ENCODE assay signal across 18 cellular contexts in genomic region chr16:57112403-57113041, GRCh38. TPM values are rescaled to one million over a fixed set of nuclear protein-coding genes. Genes with fewer than 3 reads are reported as not detected.
DNase-seq lines count a peak whose midpoint lies in the region; ATAC-seq and TF ChIP-seq lines count a peak whose summit lies in the region.
"Had no signal": no experiment of that assay in that cellular context is flagged by ENCODE, and none has a peak within 500 bp of the region (broad histone marks: within the 10 kb centered on the region; RNA-seq: fewer than 3 reads in every experiment).

No MANE protein-coding gene starts in this region.

- H3K4me3 ChIP-seq in heart left ventricle (no peak overlapping the region), right atrium auricular region (no peak overlapping the region), neural progenitor cell (no peak overlapping the region), aorta (ENCODE audit: low read length in 2 of 2) (no peak overlapping the region)
- H3K4me3 ChIP-seq: heart right ventricle, smooth muscle cell had no signal

- H3K9ac ChIP-seq in neural progenitor cell = no peak overlapping the region
- H3K9ac ChIP-seq: parathyroid adenoma had no signal

- H3K27me3 Mint-ChIP-seq in neural progenitor cell (ENCODE audit: insufficient read depth, low read depth) (peaks cover 6% of the 10 kb centered on the region), T-helper 17 cell (no peaks in the 10 kb centered on the region)
- H3K27me3 Mint-ChIP-seq: CD4-positive, CD25-positive, alpha-beta regulatory T cell; T-cell had no signal

- DNase-seq in heart left ventricle (no peak), right atrium auricular region (ENCODE audit: low spot score) (no peak), caudate nucleus (lab: John Stamatoyannopoulos, UW) (no peak), neural progenitor cell (ENCODE audit: low spot score) (no peak), aorta (no peak), T-helper 17 cell (no peak), NCI-H226 (no peak)
- DNase-seq: activated effector memory CD4-positive, alpha-beta T cell treated with anti-CD3 and anti-CD28 coated beads, Interleukin-2, amount 50 U/mL, for 16 hours; CD4-positive, CD25-positive, alpha-beta regulatory T cell; heart right ventricle; islet precursor cell; NCI-H1105 treated with DMSO at 0.1 percent for 48 hours; NCI-H2171 treated with DMSO at 0.1 percent for 48 hours; NCI-H82; T-cell had no signal

- H3K4me3 Mint-ChIP-seq in neural progenitor cell = no peak overlapping the region
- H3K4me3 Mint-ChIP-seq in T-helper 17 cell = no peak overlapping the region
- H3K4me3 Mint-ChIP-seq: CD4-positive, CD25-positive, alpha-beta regulatory T cell; T-cell had no signal

- peak in 3 of 4 donors; percentile 13 to 32 (median 13) for ATAC-seq in heart left ventricle
- ATAC-seq in aorta (ENCODE audit: low FRiP score) = peak; percentile 41
- no peak for ATAC-seq in T-helper 17 cell
- no peak for ATAC-seq in HG02970 (IDR thresholded peaks at IDR 0.05; ENCODE audit: low FRiP score, unreplicated experiment)
- ATAC-seq: T-cell had no signal

- peaks cover 0 to 40% (median 12%) of the 10 kb centered on the region in 9 donors for H3K36me3 ChIP-seq in heart left ventricle
- H3K36me3 ChIP-seq in right atrium auricular region = no peaks in the 10 kb centered on the region
- H3K36me3 ChIP-seq in neural progenitor cell = no peaks in the 10 kb centered on the region
- H3K36me3 ChIP-seq in aorta (ENCODE audit: control insufficient read depth in 1 of 2, insufficient read depth in 2 of 2, low read length in 1 of 2) = no peaks in the 10 kb centered on the region

- peak overlapping the region in 6 of 12 donors; percentile 6 to 47 (median 32) for H3K27ac ChIP-seq in heart left ventricle
- no peak overlapping the region for H3K27ac ChIP-seq in right atrium auricular region
- peak overlapping the region; percentile 95 for H3K27ac ChIP-seq in caudate nucleus (ENCODE audit: low read depth, low read length)
- no peak overlapping the region for H3K27ac ChIP-seq in neural progenitor cell
- H3K27ac ChIP-seq in aorta (ENCODE audit: low read depth in 1 of 2, low read length in 2 of 2) = peak overlapping the region in 1 of 2 donors; percentile 21
- H3K27ac ChIP-seq: parathyroid adenoma had no signal

- H3K36me3 Mint-ChIP-seq in neural progenitor cell = peaks cover 1% of the 10 kb centered on the region
- peaks cover 5% of the 10 kb centered on the region for H3K36me3 Mint-ChIP-seq in T-helper 17 cell (ENCODE audit: low read depth)
- H3K36me3 Mint-ChIP-seq: T-cell had no signal

- H3K27me3 ChIP-seq in heart left ventricle = no peaks in the 10 kb centered on the region
- no peaks in the 10 kb centered on the region for H3K27me3 ChIP-seq in right atrium auricular region
- no peaks in the 10 kb centered on the region for H3K27me3 ChIP-seq in neural progenitor cell
- no peaks in the 10 kb centered on the region for H3K27me3 ChIP-seq in aorta (ENCODE audit: control insufficient read depth in 1 of 2, insufficient read depth in 2 of 2, low read length in 1 of 2)
- H3K27me3 ChIP-seq: heart right ventricle had no signal

- 45 to 64% (median 57%) methylated on average over 10 of the region's 10 CpGs for WGBS in heart left ventricle, 4 donors
- 34 to 43% methylated on average over 10 of the region's 10 CpGs for WGBS in aorta, 2 donors

- H3K4me1 ChIP-seq in heart left ventricle (peaks cover 0 to 39% (median 16%) of the 10 kb centered on the region in 12 donors), right atrium auricular region (peaks cover 0 to 23% of the 10 kb centered on the region in 2 donors), neural progenitor cell (peaks cover 16% of the 10 kb centered on the region), aorta (ENCODE audit: control insufficient read depth in 1 of 2, insufficient read depth in 2 of 2, low read length in 2 of 2) (no peaks in the 10 kb centered on the region)
- H3K4me1 ChIP-seq: parathyroid adenoma had no signal

- intact Hi-C loops in heart left ventricle (cut with DNase I) = no loop called here
- intact Hi-C loops in aorta (cut with DNase I) = no loop called here

- peaks cover 17% of the 10 kb centered on the region for H3F3A ChIP-seq in neural progenitor cell (ENCODE audit: low read depth)

- H3K9me3 ChIP-seq in heart left ventricle = no peaks in the 10 kb centered on the region
- no peaks in the 10 kb centered on the region for H3K9me3 ChIP-seq in right atrium auricular region
- no peaks in the 10 kb centered on the region for H3K9me3 ChIP-seq in neural progenitor cell (ENCODE audit: low read depth)
- H3K9me3 ChIP-seq in aorta (ENCODE audit: control insufficient read depth, low read length) = no peaks in the 10 kb centered on the region
- H3K9me3 ChIP-seq in T-helper 17 cell (ENCODE audit: control insufficient read depth, low read length, poor library complexity, severe bottlenecking) = no peaks in the 10 kb centered on the region
- H3K9me3 ChIP-seq: heart right ventricle had no signal

- TF ChIP-seq CTCF in heart left ventricle (IDR thresholded peaks at IDR 0.05) (no peak), right atrium auricular region (IDR thresholded peaks at IDR 0.05) (no peak), neural progenitor cell (IDR thresholded peaks at IDR 0.05) (no peak)

- no peak overlapping the region for H2AFZ ChIP-seq in neural progenitor cell (replicated peaks)
- H2AFZ ChIP-seq: parathyroid adenoma had no signal

- TF ChIP-seq POLR2A in heart left ventricle (IDR thresholded peaks at IDR 0.05) = no peak

- H3K4me1 Mint-ChIP-seq in neural progenitor cell (peaks cover 58% of the 10 kb centered on the region), T-helper 17 cell (peaks cover 4% of the 10 kb centered on the region)

- peak overlapping the region; percentile 78 for H3K27ac Mint-ChIP-seq in neural progenitor cell
- no peak overlapping the region for H3K27ac Mint-ChIP-seq in T-helper 17 cell
- H3K27ac Mint-ChIP-seq: T-cell had no signal

- no peaks in the 10 kb centered on the region for H3K79me2 ChIP-seq in neural progenitor cell (ENCODE audit: low read depth)
- H3K79me2 ChIP-seq: parathyroid adenoma had no signal

- no peaks in the 10 kb centered on the region for H3K9me3 Mint-ChIP-seq in neural progenitor cell
- H3K9me3 Mint-ChIP-seq: CD4-positive, CD25-positive, alpha-beta regulatory T cell; T-cell had no signal

- H4K20me1 ChIP-seq in neural progenitor cell (ENCODE audit: low read depth) = no peaks in the 10 kb centered on the region

- H3K4me2 ChIP-seq in neural progenitor cell = no peak overlapping the region
- H3K4me2 ChIP-seq: smooth muscle cell had no signal

RNA-seq across cellular contexts. Expression of gene CPNE2, which starts 20.1 kb away (rescaled TPM):
- 10 to 100 TPM in 6 of 9 donors, 1 to 10 TPM in 3; 7.2 to 23.6 (median 11.9) TPM for total RNA-seq in heart left ventricle
- 10 to 100 TPM; 18.8 to 20.4 TPM for polyA plus RNA-seq in heart left ventricle
- 10 to 100 TPM; 16.0 to 26.1 TPM for total RNA-seq in right atrium auricular region
- total RNA-seq in neural progenitor cell (ENCODE audit: low replicate concordance) = 19.8 and 26.9 TPM in 2 replicates
- 10 to 100 TPM; 29.4 to 37.1 TPM for total RNA-seq in aorta
- 10 to 100 TPM; 19.0 to 21.4 TPM for polyA plus RNA-seq in aorta
- total RNA-seq in T-helper 17 cell = 1 to 10 TPM; 2.4 to 4.4 TPM

Comparison
In these comparisons a context has a peak if more than half of its experiments do, and no peak if none do; other contexts are left out.
1. ATAC-seq: peak in heart left ventricle (3 of 4) and aorta (single experiment); none in T-helper 17 cell (single experiment) and HG02970 (single experiment).